10 cellular contexts compared by ENCODE assay signal in the genomic region with DNA sequence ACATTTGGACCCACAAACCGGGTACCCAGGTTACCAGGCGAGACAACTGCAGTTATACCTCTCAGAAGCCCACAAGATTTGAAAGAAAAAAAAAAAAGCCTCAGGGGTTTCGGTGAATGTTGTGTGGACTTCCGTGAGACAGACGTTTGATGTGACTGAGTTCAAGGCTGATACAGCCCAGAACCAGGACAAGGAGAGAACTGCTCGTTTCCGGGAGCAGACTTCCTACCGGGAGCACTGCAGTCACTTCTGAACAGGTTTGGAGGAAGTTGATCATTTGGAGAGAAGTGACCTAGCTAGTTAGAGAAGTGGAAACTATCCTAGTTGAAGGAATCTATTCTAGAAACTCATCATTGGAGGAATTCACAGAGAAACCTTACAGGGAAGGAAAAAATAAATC. TPM values are rescaled to one million over a fixed set of nuclear protein-coding genes. Genes with fewer than 3 reads are reported as not detected.
DNase-seq lines count a peak whose midpoint lies in the region; ATAC-seq, FAIRE-seq and TF ChIP-seq lines count a peak whose summit lies in the region.
"Had no signal": no experiment of that assay in that cellular context is flagged by ENCODE, and none has a peak within 500 bp of the region (broad histone marks: within the 10 kb centered on the region; RNA-seq: fewer than 3 reads in every experiment).

No MANE protein-coding gene starts in this region.

- no peak for TF ChIP-seq POLR2A in A549 (IDR thresholded peaks at IDR 0.05; ENCODE audit: low read length)

- TF ChIP-seq CTCF in A549 (IDR thresholded peaks at IDR 0.05) (no peak), astrocyte (IDR thresholded peaks at IDR 0.05; ENCODE audit: insufficient read depth, low read depth, low read length) (no peak)

- peaks cover 5% of the 10 kb centered on the region for H3K36me3 ChIP-seq in astrocyte (ENCODE audit: insufficient read depth, low read length)

- no peak for TF ChIP-seq RAD21 in A549 (conservative IDR thresholded peaks at IDR 0.05 in 1 of 2, IDR thresholded peaks at IDR 0.05 in 1 of 2)

- peak overlapping the region; percentile 90 to 91; a peak in 5 of 6 replicates for H3K27ac ChIP-seq in A549
- no peak overlapping the region for H3K27ac ChIP-seq in astrocyte (ENCODE audit: low read depth, low read length)

- H3K4me1 ChIP-seq in A549, result peaks cover 40% of the 10 kb centered on the region
- H3K4me1 ChIP-seq in astrocyte (ENCODE audit: insufficient read depth, low read length), result peaks cover 21% of the 10 kb centered on the region

- H3K9me3 Mint-ChIP-seq in astrocyte (ENCODE audit: unreplicated experiment), result peaks cover 4% of the 10 kb centered on the region

- no peaks in the 10 kb centered on the region for H4K20me1 ChIP-seq in astrocyte (ENCODE audit: insufficient read depth, low read length)

- H3K4me2 ChIP-seq in A549, result peak overlapping the region; percentile 92
- H3K4me2 ChIP-seq in astrocyte (ENCODE audit: low read length), result peak overlapping the region; percentile 92

- peak overlapping the region; percentile 92 for H3K4me3 Mint-ChIP-seq in astrocyte (ENCODE audit: unreplicated experiment)

- peak overlapping the region; percentile 84 for H3K9ac ChIP-seq in astrocyte (ENCODE audit: low read length)

- H3K4me3 ChIP-seq in A549 (peak overlapping the region; percentile 51), astrocyte (ENCODE audit: insufficient read depth, low read depth, low read length) (peak overlapping the region; percentile 71)

- ATAC-seq in A549 (no peak), GM18520 (IDR thresholded peaks at IDR 0.05; ENCODE audit: unreplicated experiment) (no peak), GM21526 (IDR thresholded peaks at IDR 0.05; ENCODE audit: low FRiP score, unreplicated experiment) (no peak)

- peaks cover 3% of the 10 kb centered on the region for H3K36me3 Mint-ChIP-seq in astrocyte (ENCODE audit: low read depth, unreplicated experiment)

- peaks cover 13% of the 10 kb centered on the region for H3K4me1 Mint-ChIP-seq in astrocyte (ENCODE audit: low read depth, unreplicated experiment)

- POLR2A ChIA-PET in A549 (lab: Yijun Ruan, JAX), result interaction anchor here (1.0 to 1.7 kb wide), 3 partner anchors 42 to 278 kb away, joined by 3 to 13 read pairs (median 8); a partner anchor contains a TSS

- H3K9me3 ChIP-seq in A549, result no peaks in the 10 kb centered on the region
- H3K9me3 ChIP-seq in astrocyte (ENCODE audit: insufficient read depth, low read depth, low read length), result no peaks in the 10 kb centered on the region

- TF ChIP-seq EP300 in A549 (IDR thresholded peaks at IDR 0.05), result no peak

- DNase-seq in A549 (ENCODE audit: low read depth in 1 of 2, low spot score in 1 of 2) (no peak), HT-29 (ENCODE audit: low spot score) (peak; percentile 50), astrocyte (ENCODE audit: low read depth) (no peak), mucosa of gallbladder (ENCODE audit: low spot score) (peak; percentile 32), SKM-1 treated with dmso at 0.1 percent for 144 hours (lab: John Stamatoyannopoulos, UW; ENCODE audit: unreplicated experiment) (no peak), KBM-7 (no peak)
- DNase-seq: activated CD4-positive, CD25-positive, alpha-beta regulatory T cell treated with anti-CD3 and anti-CD28 coated beads, Interleukin-2, amount 50 U/mL, for 72 hours; stimulated activated CD4-positive, alpha-beta T cell treated with anti-CD3 and anti-CD28 coated beads, Interleukin-1b, Interleukin-23, amount 100 ng/mL, for 48 hours had no signal

- no peak for FAIRE-seq in A549 (lab: Jason Lieb, UNC)
- FAIRE-seq in astrocyte (lab: Jason Lieb, UNC), result no peak

- H3K27me3 Mint-ChIP-seq in astrocyte (ENCODE audit: low read depth, unreplicated experiment), result no peaks in the 10 kb centered on the region

- H3K27ac Mint-ChIP-seq in astrocyte (ENCODE audit: unreplicated experiment), result no peak overlapping the region

- H3K27me3 ChIP-seq in astrocyte (ENCODE audit: insufficient read depth, low read length), result no peaks in the 10 kb centered on the region

- in situ Hi-C loops in KBM-7 (cut with MboI; ENCODE audit: low pct_unique_long_range_greater_than_20kb, low sequenced_read_pairs), result no loop called here

- H2AFZ ChIP-seq in astrocyte (ENCODE audit: low read depth, low read length), result no peak overlapping the region

- H3K79me2 ChIP-seq in astrocyte (ENCODE audit: insufficient read depth, low read length), result peaks cover 44% of the 10 kb centered on the region

- CTCF ChIA-PET in A549 (lab: Yijun Ruan, JAX), result interaction anchor here (1.9 to 2.2 kb wide), 3 partner anchors 10 to 146 kb away, joined by 8 to 10 read pairs (median 8); no protein-coding TSS in a partner anchor

- 71% methylated on average over 8 of the region's 8 CpGs for WGBS in A549 (ENCODE audit: missing lambda C conversion rate)

TF ChIP-seq in A549, 52 proteins besides CTCF, POLR2A, EP300 and RAD21 (continues in another document):
- TF ChIP-seq FOXS1 (CRISPR knock-in tag; IDR thresholded peaks at IDR 0.05), result no peak
- TF ChIP-seq CHD2 (IDR thresholded peaks at IDR 0.05; ENCODE audit: low read length, partially characterized antibody), result no peak
- TF ChIP-seq, protein P1, sequence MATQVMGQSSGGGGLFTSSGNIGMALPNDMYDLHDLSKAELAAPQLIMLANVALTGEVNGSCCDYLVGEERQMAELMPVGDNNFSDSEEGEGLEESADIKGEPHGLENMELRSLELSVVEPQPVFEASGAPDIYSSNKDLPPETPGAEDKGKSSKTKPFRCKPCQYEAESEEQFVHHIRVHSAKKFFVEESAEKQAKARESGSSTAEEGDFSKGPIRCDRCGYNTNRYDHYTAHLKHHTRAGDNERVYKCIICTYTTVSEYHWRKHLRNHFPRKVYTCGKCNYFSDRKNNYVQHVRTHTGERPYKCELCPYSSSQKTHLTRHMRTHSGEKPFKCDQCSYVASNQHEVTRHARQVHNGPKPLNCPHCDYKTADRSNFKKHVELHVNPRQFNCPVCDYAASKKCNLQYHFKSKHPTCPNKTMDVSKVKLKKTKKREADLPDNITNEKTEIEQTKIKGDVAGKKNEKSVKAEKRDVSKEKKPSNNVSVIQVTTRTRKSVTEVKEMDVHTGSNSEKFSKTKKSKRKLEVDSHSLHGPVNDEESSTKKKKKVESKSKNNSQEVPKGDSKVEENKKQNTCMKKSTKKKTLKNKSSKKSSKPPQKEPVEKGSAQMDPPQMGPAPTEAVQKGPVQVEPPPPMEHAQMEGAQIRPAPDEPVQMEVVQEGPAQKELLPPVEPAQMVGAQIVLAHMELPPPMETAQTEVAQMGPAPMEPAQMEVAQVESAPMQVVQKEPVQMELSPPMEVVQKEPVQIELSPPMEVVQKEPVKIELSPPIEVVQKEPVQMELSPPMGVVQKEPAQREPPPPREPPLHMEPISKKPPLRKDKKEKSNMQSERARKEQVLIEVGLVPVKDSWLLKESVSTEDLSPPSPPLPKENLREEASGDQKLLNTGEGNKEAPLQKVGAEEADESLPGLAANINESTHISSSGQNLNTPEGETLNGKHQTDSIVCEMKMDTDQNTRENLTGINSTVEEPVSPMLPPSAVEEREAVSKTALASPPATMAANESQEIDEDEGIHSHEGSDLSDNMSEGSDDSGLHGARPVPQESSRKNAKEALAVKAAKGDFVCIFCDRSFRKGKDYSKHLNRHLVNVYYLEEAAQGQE (IDR thresholded peaks at IDR 0.05), result no peak
- TF ChIP-seq MYC (IDR thresholded peaks at IDR 0.05; ENCODE audit: borderline replicate concordance, low read length), result no peak
- no peak for TF ChIP-seq TP53 (CRISPR knock-in tag; IDR thresholded peaks at IDR 0.05)

RNA-seq across cellular contexts. Expression of a gene that starts 0.8 kb away (rescaled TPM):
- polyA plus RNA-seq in A549 (2011; rRNA removed), result 85.1 and 96.5 TPM in 2 replicates
- polyA plus RNA-seq in A549 (2012; cell fraction: cytosol; rRNA removed), result 134 and 167 TPM in 2 replicates
- 43.2 and 60.1 TPM in 2 replicates for polyA plus RNA-seq in A549 (2012; cell fraction: nucleus; rRNA removed)
- 72.8 to 104 TPM (median 87.0 TPM) in 3 replicates for polyA plus RNA-seq in A549 (2017; fragmentation: RNase III; extraction: RNeasy Plus Mini Kit Qiagen cat#74134 plus additional on column Dnase treatment)
- 20.9 and 23.0 TPM in 2 replicates for polyA minus RNA-seq in A549 (2011; rRNA and poly(A)+ RNA removed)
- total RNA-seq in HT-29 (2014; rRNA removed; shearing (Covaris generic)), result 97.0 and 120 TPM in 2 replicates
- total RNA-seq in astrocyte, result 24.5 and 27.9 TPM in 2 replicates
- 50.0 TPM for total RNA-seq in mucosa of gallbladder

RNA-seq across cellular contexts. Expression of a gene that starts 3.3 kb away (rescaled TPM):
- polyA plus RNA-seq in A549 (2011; rRNA removed) (29.5 and 36.3 TPM in 2 replicates), A549 (2017; fragmentation: RNase III; extraction: RNeasy Plus Mini Kit Qiagen cat#74134 plus additional on column Dnase treatment) (13.5 to 16.2 TPM (median 13.9 TPM) in 3 replicates)
- 9.1 and 11.1 TPM in 2 replicates for polyA plus RNA-seq in A549 (2012; cell fraction: cytosol; rRNA removed)
- 11.3 and 15.0 TPM in 2 replicates for polyA plus RNA-seq in A549 (2012; cell fraction: nucleus; rRNA removed)
- polyA minus RNA-seq in A549 (2011; rRNA and poly(A)+ RNA removed), result 31.4 and 40.6 TPM in 2 replicates
- total RNA-seq in HT-29 (2014; rRNA removed; shearing (Covaris generic)), result 7.7 and 8.9 TPM in 2 replicates
- total RNA-seq in astrocyte (12.4 and 16.5 TPM in 2 replicates), mucosa of gallbladder (38.5 TPM)

RNA-seq across cellular contexts. Expression of a gene that starts 13.0 kb away (rescaled TPM):
- 1.1 and 1.3 TPM in 2 replicates for polyA plus RNA-seq in A549 (2011; rRNA removed)
- polyA plus RNA-seq in A549 (2012; cell fraction: cytosol; rRNA removed), result 1.9 and 2.7 TPM in 2 replicates
- polyA plus RNA-seq in A549 (2012; cell fraction: nucleus; rRNA removed), result 1.4 and 1.6 TPM in 2 replicates
- 1.5 to 2.1 TPM (median 1.9 TPM) in 3 replicates for polyA plus RNA-seq in A549 (2017; fragmentation: RNase III; extraction: RNeasy Plus Mini Kit Qiagen cat#74134 plus additional on column Dnase treatment)
- 1.3 and 2.6 TPM in 2 replicates for polyA minus RNA-seq in A549 (2011; rRNA and poly(A)+ RNA removed)
- 5.8 and 13.9 TPM in 2 replicates for total RNA-seq in HT-29 (2014; rRNA removed; shearing (Covaris generic))
- total RNA-seq in astrocyte, result 2.7 and 6.4 TPM in 2 replicates
- total RNA-seq in mucosa of gallbladder, result 12.1 TPM

RNA-seq across cellular contexts. Expression of a gene that starts 26.0 kb away (rescaled TPM):
- polyA plus RNA-seq in A549 (2011; rRNA removed) (0.09 TPM in 1 of 2 replicates, not detected in the other), A549 (2017; fragmentation: RNase III; extraction: RNeasy Plus Mini Kit Qiagen cat#74134 plus additional on column Dnase treatment) (0.09 to 0.15 TPM in 2 of 3 replicates, not detected in the other)
- 0.04 TPM in 1 of 2 replicates, not detected in the other for polyA plus RNA-seq in A549 (2012; cell fraction: cytosol; rRNA removed)
- 0.16 and 0.33 TPM in 2 replicates for polyA plus RNA-seq in A549 (2012; cell fraction: nucleus; rRNA removed)
- not detected in 2 replicates for polyA minus RNA-seq in A549 (2011; rRNA and poly(A)+ RNA removed)
- not detected in 2 replicates for total RNA-seq in HT-29 (2014; rRNA removed; shearing (Covaris generic))
- total RNA-seq in astrocyte (not detected in 2 replicates), mucosa of gallbladder (not detected)

RNA-seq across cellular contexts. Expression of a gene that starts 51.3 kb away (rescaled TPM):
- polyA plus RNA-seq in A549 (2011; rRNA removed) (33.9 and 36.1 TPM in 2 replicates), A549 (2017; fragmentation: RNase III; extraction: RNeasy Plus Mini Kit Qiagen cat#74134 plus additional on column Dnase treatment) (36.0 to 45.9 TPM (median 37.2 TPM) in 3 replicates)
- polyA plus RNA-seq in A549 (2012; cell fraction: cytosol; rRNA removed), result 56.7 and 77.4 TPM in 2 replicates
- polyA plus RNA-seq in A549 (2012; cell fraction: nucleus; rRNA removed), result 64.2 and 71.5 TPM in 2 replicates
- 44.8 and 46.3 TPM in 2 replicates for polyA minus RNA-seq in A549 (2011; rRNA and poly(A)+ RNA removed)
- total RNA-seq in HT-29 (2014; rRNA removed; shearing (Covaris generic)), result 2.5 and 4.1 TPM in 2 replicates
- total RNA-seq in astrocyte (62.0 and 62.4 TPM in 2 replicates), mucosa of gallbladder (19.2 TPM)

Comparison
In these comparisons a context has a peak if more than half of its experiments do, and no peak if none do; other contexts are left out.
1. DNase-seq: peak in HT-29 (single experiment) and mucosa of gallbladder (single experiment); none in A549 (0 of 2), astrocyte (single experiment), SKM-1 treated with dmso at 0.1 percent for 144 hours (single experiment) and KBM-7 (single experiment).